20 cellular contexts compared by ENCODE assay signal in the genomic region with DNA sequence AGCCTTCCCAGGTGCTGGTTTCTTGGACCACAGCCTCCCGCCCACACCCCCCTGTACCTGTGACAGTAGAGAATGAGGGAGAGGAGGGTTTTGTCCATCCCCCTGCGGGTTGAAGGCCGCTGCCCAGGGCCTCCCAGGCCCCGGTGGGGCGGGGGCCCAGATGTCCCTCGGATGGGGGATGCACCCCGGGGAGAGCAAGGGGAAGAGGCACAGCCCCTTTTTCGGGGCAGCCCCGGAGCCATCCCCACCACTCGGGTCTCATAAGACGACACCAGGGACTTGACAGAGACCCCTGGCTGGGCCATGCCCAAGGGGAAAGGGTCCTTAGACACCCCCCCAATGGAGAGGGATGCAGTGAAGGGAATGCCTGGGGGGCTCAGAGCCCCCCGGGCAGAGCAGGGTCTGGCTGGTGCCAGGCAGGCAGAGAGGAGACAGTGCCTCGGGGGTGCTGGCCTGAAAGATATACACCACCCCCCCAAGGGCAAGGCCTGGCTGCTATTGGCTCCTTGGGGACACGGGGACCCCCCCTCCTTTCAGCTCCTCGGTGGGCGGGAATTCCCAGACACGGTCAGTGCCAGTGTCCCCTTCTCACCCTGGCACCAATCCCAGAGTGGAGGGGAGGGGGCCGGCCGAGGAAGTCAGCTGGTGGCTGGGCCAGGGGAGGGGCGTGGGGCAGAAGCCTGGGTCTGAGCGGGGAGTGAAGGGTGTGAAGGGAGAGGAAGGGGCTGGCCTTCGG. TPM values are rescaled to one million over a fixed set of nuclear protein-coding genes. Genes with fewer than 3 reads are reported as not detected.
DNase-seq lines count a peak whose midpoint lies in the region; ATAC-seq and TF ChIP-seq lines count a peak whose summit lies in the region.
"Had no signal": no experiment of that assay in that cellular context is flagged by ENCODE, and none has a peak within 500 bp of the region (broad histone marks: within the 10 kb centered on the region; RNA-seq: fewer than 3 reads in every experiment).

No MANE protein-coding gene starts in this region.

- BruUV-seq in IMR-90 (replicated peaks; lab: Mats Ljungman, UMichigan) = no TSS peak

- H3K4me3 ChIP-seq in IMR-90 (ENCODE audit: insufficient read depth, low read depth, low read length) = no peak overlapping the region
- no peak overlapping the region for H3K4me3 ChIP-seq in endodermal cell (ENCODE audit: low read length)

- TF ChIP-seq POLR2A in IMR-90 (IDR thresholded peaks at IDR 0.05; ENCODE audit: low read depth, low read length) = no peak

- H2AK9ac ChIP-seq in IMR-90 (replicated peaks; ENCODE audit: low read depth, low read length, poor library complexity) = no peak overlapping the region

- POLR2A ChIA-PET in IMR-90 (lab: Charles Lee; ENCODE audit: unreplicated experiment) = no interaction called here

- H2BK5ac ChIP-seq in IMR-90 (ENCODE audit: low read depth, low read length, poor library complexity, severe bottlenecking) = no peak overlapping the region

- H4K8ac ChIP-seq in IMR-90 (ENCODE audit: low read depth in 2 of 2, low read length in 2 of 2) = no peak overlapping the region

- no peaks in the 10 kb centered on the region for H3K27me3 ChIP-seq in IMR-90 (ENCODE audit: control insufficient read depth, insufficient read depth, low read length)
- no peaks in the 10 kb centered on the region for H3K27me3 ChIP-seq in endodermal cell (ENCODE audit: control insufficient read depth, insufficient read depth, low read length, poor library complexity, severe bottlenecking)
- no peaks in the 10 kb centered on the region for H3K27me3 ChIP-seq in foreskin keratinocyte
- H3K27me3 ChIP-seq: brain microvascular endothelial cell had no signal

- no peak for TF ChIP-seq RAD21 in IMR-90 (IDR thresholded peaks at IDR 0.05; ENCODE audit: low read length)

- H3K27ac Mint-ChIP-seq in endodermal cell = no peak overlapping the region
- H3K27ac Mint-ChIP-seq: stimulated activated effector memory CD8-positive, alpha-beta T cell treated with anti-CD3 and anti-CD28 coated beads, Interleukin-12 subunit alpha, Interleukin-12 subunit beta, amount 100 ng/mL, for 72 hours; T-helper 1 cell treated with Interleukin-12 subunit alpha and Interleukin-12 subunit beta and Interleukin-4 antibody, amounts not matched to agents 30 μg/mL and 1 μg/mL, for 36 hours had no signal

- ATAC-seq in IMR-90 (ENCODE audit: low read depth) = no peak
- ATAC-seq in GM19452 (IDR thresholded peaks at IDR 0.05; ENCODE audit: unreplicated experiment) = no peak
- no peak for ATAC-seq in GM21786 (IDR thresholded peaks at IDR 0.05; ENCODE audit: unreplicated experiment)
- ATAC-seq in foreskin keratinocyte = no peak
- ATAC-seq: HCT116; stimulated activated effector memory CD8-positive, alpha-beta T cell treated with anti-CD3 and anti-CD28 coated beads, Interleukin-12 subunit alpha, Interleukin-12 subunit beta, amount 100 ng/mL, for 72 hours had no signal

- H3K23ac ChIP-seq in IMR-90 (ENCODE audit: low read depth, low read length) = no peak overlapping the region

- TF ChIP-seq CTCF in IMR-90 (conservative IDR thresholded peaks at IDR 0.05; ENCODE audit: low read depth, low read length) (no peak), endodermal cell (conservative IDR thresholded peaks at IDR 0.05) (no peak), foreskin keratinocyte (conservative IDR thresholded peaks at IDR 0.05) (no peak)

- CTCF ChIA-PET in IMR-90 (lab: Yijun Ruan, JAX) = interaction anchor here (1.9 kb wide), 1 partner anchor 15 kb away, joined by 5 read pairs; no protein-coding TSS in a partner anchor

- no peak overlapping the region for H2BK120ac ChIP-seq in IMR-90 (ENCODE audit: low read depth, low read length)

- H3K4me3 Mint-ChIP-seq in endodermal cell = no peak overlapping the region
- H3K4me3 Mint-ChIP-seq: IgD-negative memory B cell; stimulated activated effector memory CD8-positive, alpha-beta T cell treated with anti-CD3 and anti-CD28 coated beads, Interleukin-12 subunit alpha, Interleukin-12 subunit beta, amount 100 ng/mL, for 72 hours; T-helper 1 cell treated with Interleukin-12 subunit alpha and Interleukin-12 subunit beta and Interleukin-4 antibody, amounts not matched to agents 30 μg/mL and 1 μg/mL, for 36 hours had no signal

- peaks cover 14% of the 10 kb centered on the region for H4K20me1 ChIP-seq in IMR-90 (ENCODE audit: insufficient read depth, low read length)

- H3K4ac ChIP-seq in IMR-90 (ENCODE audit: low read depth, low read length) = no peak overlapping the region

- no peak overlapping the region for H2AFZ ChIP-seq in IMR-90 (replicated peaks; ENCODE audit: low read length, poor library complexity)

- no peak overlapping the region for H4K5ac ChIP-seq in IMR-90 (ENCODE audit: low read depth, low read length)

- dilution Hi-C loops in IMR-90 (cut with HindIII; ENCODE audit: low sequenced_read_pairs, unreplicated experiment) = no loop called here

- H4K91ac ChIP-seq in IMR-90 (ENCODE audit: insufficient read depth, low read depth, low read length) = no peak overlapping the region

- H3K9me3 ChIP-seq in IMR-90 (ENCODE audit: control insufficient read depth, insufficient read depth, low read length) (no peaks in the 10 kb centered on the region), endodermal cell (ENCODE audit: control insufficient read depth, low read length) (no peaks in the 10 kb centered on the region)

- H2AK5ac ChIP-seq in IMR-90 (ENCODE audit: low read depth, low read length) = 0 out of 2 replicates have a peak overlapping the region, but pooled peaks have one; percentile 12

- in situ Hi-C loops in IMR-90 (cut with MboI; ENCODE audit: low sequenced_read_pairs) = loop anchor here (10.0 to 25.0 kb wide), 2 partner anchors 227 to 394 kb away; a partner anchor contains a TSS

- no peak overlapping the region for H2BK20ac ChIP-seq in IMR-90 (ENCODE audit: low read depth, low read length)

- H3K9me1 ChIP-seq in IMR-90 (ENCODE audit: insufficient read depth, low read length) = peaks cover 9% of the 10 kb centered on the region

- peaks cover 12% of the 10 kb centered on the region for H3K4me1 ChIP-seq in IMR-90 (ENCODE audit: control insufficient read depth, insufficient read depth, low read length)
- no peaks in the 10 kb centered on the region for H3K4me1 ChIP-seq in endodermal cell (ENCODE audit: control insufficient read depth, insufficient read depth, low read length)
- no peaks in the 10 kb centered on the region for H3K4me1 ChIP-seq in foreskin keratinocyte

- no peak overlapping the region for H3K4me2 ChIP-seq in IMR-90 (ENCODE audit: low read depth, low read length)

- DNase-seq in Ammon's horn (ENCODE audit: low spot score) (peak; percentile 97), IMR-90 (no peak), endodermal cell (peak; percentile 39), pons (ENCODE audit: low spot score) (peak; percentile 95), HuH-7.5 (ENCODE audit: low spot score) (no peak), foreskin keratinocyte (no peak)
- DNase-seq: activated gamma-delta T cell treated with Interleukin-2 at 50 U/mL for 16 hours; brain microvascular endothelial cell; foreskin fibroblast; mesendoderm; NCI-H1105; NCI-H2171; NK-92 treated with Interleukin-12 subunit alpha and Interleukin-12 subunit beta, amount 100 ng/mL, for 24 hours had no signal

- no peak overlapping the region for H3K27ac ChIP-seq in IMR-90 (ENCODE audit: insufficient read depth, low read length)
- no peak overlapping the region for H3K27ac ChIP-seq in endodermal cell (ENCODE audit: low read depth, low read length)
- H3K27ac ChIP-seq in foreskin keratinocyte = no peak overlapping the region
- H3K27ac ChIP-seq: brain microvascular endothelial cell had no signal

- H3K14ac ChIP-seq in IMR-90 (replicated peaks; ENCODE audit: low read depth, low read length) = no peak overlapping the region

- no peak overlapping the region for H2BK15ac ChIP-seq in IMR-90 (ENCODE audit: low read depth, low read length)

- 40% methylated on average over 1 of the region's 22 CpGs; no CpG with 5 or more reads in 1 of the 2 experiments for WGBS in IMR-90 (ENCODE audit: extremely low coverage in 2 of 2, insufficient read length in 1 of 2), 2 experiments
- 86 to 90% methylated on average over 9 to 22 of the region's 22 CpGs for WGBS in endodermal cell (ENCODE audit: insufficient coverage in 1 of 2, insufficient read length in 1 of 2), 2 experiments

- no peak overlapping the region for H3K18ac ChIP-seq in IMR-90 (ENCODE audit: low read depth, low read length)

- H3K79me1 ChIP-seq in IMR-90 (ENCODE audit: low read depth in 1 of 2, low read length in 2 of 2) = peaks cover 2 to 33% of the 10 kb centered on the region in 2 experiments; a peak in 1 of 4 replicates

- no peak overlapping the region for H3K56ac ChIP-seq in IMR-90 (ENCODE audit: extremely low read depth, insufficient read depth, low read length)

- H3K36me3 ChIP-seq in IMR-90 (ENCODE audit: control insufficient read depth, insufficient read depth, low read length) (peaks cover 32% of the 10 kb centered on the region; the same call in 1 of the 2 replicates), endodermal cell (ENCODE audit: control insufficient read depth, insufficient read depth, low read length) (peaks cover 16% of the 10 kb centered on the region)

- H3K36me3 Mint-ChIP-seq in endodermal cell (ENCODE audit: low read depth) = peaks cover 6% of the 10 kb centered on the region

- H3K4me1 Mint-ChIP-seq in endodermal cell = peaks cover 2% of the 10 kb centered on the region

- H3K9me3 Mint-ChIP-seq in endodermal cell = no peaks in the 10 kb centered on the region
- H3K9me3 Mint-ChIP-seq: IgD-negative memory B cell; stimulated activated effector memory CD8-positive, alpha-beta T cell treated with anti-CD3 and anti-CD28 coated beads, Interleukin-12 subunit alpha, Interleukin-12 subunit beta, amount 100 ng/mL, for 72 hours; T-helper 1 cell treated with Interleukin-12 subunit alpha and Interleukin-12 subunit beta and Interleukin-4 antibody, amounts not matched to agents 30 μg/mL and 1 μg/mL, for 36 hours had no signal

- intact Hi-C loops in IMR-90 (cut with micrococcal nuclease) = loop anchor here (2.0 kb wide), 1 partner anchor 223 kb away; no protein-coding TSS in a partner anchor

- H3K9ac ChIP-seq in IMR-90 (ENCODE audit: low read depth, low read length) (no peak overlapping the region), endodermal cell (ENCODE audit: extremely low read depth, low read length, poor library complexity, severe bottlenecking) (no peak overlapping the region)

- H3K27me3 Mint-ChIP-seq in endodermal cell (ENCODE audit: insufficient read depth) = no peaks in the 10 kb centered on the region
- H3K27me3 Mint-ChIP-seq: IgD-negative memory B cell had no signal

RNA-seq across cellular contexts. Expression of a gene that starts 3.7 kb away (rescaled TPM):
- total RNA-seq in IMR-90 (2012; rRNA removed) (0.54 and 1.1 TPM in 2 replicates), endodermal cell (1 to 10 TPM; 1.3 to 1.5 TPM), foreskin keratinocyte (0.28 and 0.54 TPM in 2 replicates)
- polyA plus RNA-seq in IMR-90 (2012; rRNA removed) (1.3 and 2.1 TPM in 2 replicates), foreskin keratinocyte (0.77 and 1.1 TPM in 2 replicates)
- 2.3 and 3.1 TPM in 2 replicates for polyA plus RNA-seq in IMR-90 (2012; cell fraction: cytosol; rRNA removed)
- 8.7 and 10.3 TPM in 2 replicates for polyA plus RNA-seq in IMR-90 (2012; cell fraction: nucleus; rRNA removed; ENCODE audit: low replicate concordance)
- polyA plus RNA-seq in endodermal cell (2013, experiment 1 of 2) = 1.4 TPM
- 0.83 TPM for polyA plus RNA-seq in endodermal cell (2013, experiment 2 of 2)
- total RNA-seq: skeletal muscle tissue had no signal

RNA-seq across cellular contexts. Expression of a gene that starts 11.2 kb away (rescaled TPM):
- total RNA-seq in IMR-90 (2012; rRNA removed) (9.3 and 10.0 TPM in 2 replicates), endodermal cell (10 to 100 TPM; 30.9 to 35.2 TPM), foreskin keratinocyte (37.8 and 44.4 TPM in 2 replicates)
- polyA plus RNA-seq in IMR-90 (2012; rRNA removed) (29.9 and 32.4 TPM in 2 replicates), foreskin keratinocyte (42.9 and 52.7 TPM in 2 replicates)
- 30.1 and 48.3 TPM in 2 replicates for polyA plus RNA-seq in IMR-90 (2012; cell fraction: cytosol; rRNA removed)
- 39.6 and 90.8 TPM in 2 replicates for polyA plus RNA-seq in IMR-90 (2012; cell fraction: nucleus; rRNA removed; ENCODE audit: low replicate concordance)
- 23.5 TPM for polyA plus RNA-seq in endodermal cell (2013, experiment 1 of 2)
- polyA plus RNA-seq in endodermal cell (2013, experiment 2 of 2) = 25.1 TPM

RNA-seq across cellular contexts. Expression of a gene that starts 15.9 kb away (rescaled TPM):
- total RNA-seq in IMR-90 (2012; rRNA removed) (0.18 and 0.28 TPM in 2 replicates), endodermal cell (1 to 10 TPM; 7.9 to 9.3 TPM), foreskin keratinocyte (1.9 and 2.4 TPM in 2 replicates)
- polyA plus RNA-seq in IMR-90 (2012; rRNA removed) (1.3 and 1.5 TPM in 2 replicates), foreskin keratinocyte (1.3 and 1.4 TPM in 2 replicates)
- 0.94 and 1.1 TPM in 2 replicates for polyA plus RNA-seq in IMR-90 (2012; cell fraction: cytosol; rRNA removed)
- polyA plus RNA-seq in IMR-90 (2012; cell fraction: nucleus; rRNA removed; ENCODE audit: low replicate concordance) = 1.8 and 2.7 TPM in 2 replicates
- 10.5 TPM for polyA plus RNA-seq in endodermal cell (2013, experiment 1 of 2)
- 11.1 TPM for polyA plus RNA-seq in endodermal cell (2013, experiment 2 of 2)
- polyA plus RNA-seq: IgD-negative memory B cell had no signal

RNA-seq across cellular contexts. Expression of a gene that starts 31.5 kb away (rescaled TPM):
- total RNA-seq in IMR-90 (2012; rRNA removed) = 5.6 and 7.8 TPM in 2 replicates
- polyA plus RNA-seq in IMR-90 (2012; rRNA removed) = 25.5 and 36.7 TPM in 2 replicates
- polyA plus RNA-seq in IMR-90 (2012; cell fraction: cytosol; rRNA removed) = 19.4 and 32.1 TPM in 2 replicates
- polyA plus RNA-seq in IMR-90 (2012; cell fraction: nucleus; rRNA removed; ENCODE audit: low replicate concordance) = 103 and 138 TPM in 2 replicates
- total RNA-seq in endodermal cell = 10 to 100 TPM; 43.8 to 65.6 TPM
- 46.4 TPM for polyA plus RNA-seq in endodermal cell (2013, experiment 1 of 2)
- polyA plus RNA-seq in endodermal cell (2013, experiment 2 of 2) = 47.1 TPM
- 28.4 and 32.3 TPM in 2 replicates for total RNA-seq in foreskin keratinocyte
- polyA plus RNA-seq in foreskin keratinocyte = 45.8 and 52.1 TPM in 2 replicates

RNA-seq across cellular contexts. Expression of a gene that starts 38.2 kb away (rescaled TPM):
- total RNA-seq in IMR-90 (2012; rRNA removed) (20.3 and 22.9 TPM in 2 replicates), endodermal cell (10 to 100 TPM; 32.9 to 48.0 TPM), foreskin keratinocyte (27.6 and 34.1 TPM in 2 replicates)
- polyA plus RNA-seq in IMR-90 (2012; rRNA removed) (17.6 and 18.2 TPM in 2 replicates), foreskin keratinocyte (28.2 and 33.5 TPM in 2 replicates)
- polyA plus RNA-seq in IMR-90 (2012; cell fraction: cytosol; rRNA removed) = 13.7 and 14.6 TPM in 2 replicates
- 23.5 and 26.5 TPM in 2 replicates for polyA plus RNA-seq in IMR-90 (2012; cell fraction: nucleus; rRNA removed; ENCODE audit: low replicate concordance)
- polyA plus RNA-seq in endodermal cell (2013, experiment 1 of 2) = 37.6 TPM
- 34.8 TPM for polyA plus RNA-seq in endodermal cell (2013, experiment 2 of 2)

Comparison
In these comparisons a context has a peak if more than half of its experiments do, and no peak if none do; other contexts are left out.
1. DNase-seq: peak in Ammon's horn (single experiment), endodermal cell (single experiment) and pons (single experiment); none in IMR-90 (single experiment), HuH-7.5 (single experiment) and foreskin keratinocyte (0 of 2).